In the genomic region with DNA sequence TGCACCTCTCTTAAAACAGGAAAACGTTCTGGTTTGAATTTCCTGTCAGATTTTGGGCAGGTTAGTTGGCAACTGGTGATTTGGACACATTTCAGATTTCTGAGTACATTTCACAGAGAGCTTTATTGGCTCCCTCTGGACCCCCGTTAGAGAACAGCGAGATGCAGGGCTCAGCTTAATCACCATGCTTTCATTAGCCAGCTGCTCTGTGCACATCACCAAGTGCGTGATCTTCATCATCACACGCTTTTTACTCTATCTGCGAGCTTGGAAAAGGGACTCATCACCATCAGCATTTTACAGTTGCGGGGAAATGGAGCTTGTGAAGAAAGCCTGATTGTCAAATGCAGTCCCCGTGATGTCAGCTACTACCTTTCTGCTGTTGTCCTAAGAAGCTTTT, we compare ENCODE assay signal across 11 cellular contexts.
A peak's percentile ranks its signal among the peaks of the same experiment; 100 is the strongest.
DNase-seq lines count a peak whose midpoint lies in the region; ATAC-seq and TF ChIP-seq lines count a peak whose summit lies in the region.
"Had no signal": no experiment of that assay in that cellular context is flagged by ENCODE, and none has a peak within 500 bp of the region (broad histone marks: within the 10 kb centered on the region; RNA-seq: fewer than 3 reads in every experiment).

No MANE protein-coding gene starts in this region.

- DNase-seq in NCI-H82 (lab: John Stamatoyannopoulos, UW) (peak; percentile 36), NCI-H82 treated with DMSO at 0.1 percent for 48 hours (lab: John Stamatoyannopoulos, UW; ENCODE audit: unreplicated experiment) (no peak), NCI-H1694 (lab: John Stamatoyannopoulos, UW) (peak; percentile 33), brain microvascular endothelial cell (no peak), sciatic nerve (ENCODE audit: low spot score) (no peak), erythroblast (lab: John Stamatoyannopoulos, UW) (no peak), SKM-1 (lab: John Stamatoyannopoulos, UW; ENCODE audit: unreplicated experiment) (no peak), mesenteric fat pad (ENCODE audit: low spot score) (no peak)
- DNase-seq: stimulated activated naive B cell treated with anti-CD40 and anti-IgM and Interleukin-4, amounts not matched to agents 10 μg/mL and 1 μg/mL and 100 μg/mL, for 72 hours had no signal

- TF ChIP-seq POLR2A in erythroblast (IDR thresholded peaks at IDR 0.05; ENCODE audit: low read length), result no peak

- in situ Hi-C loops in brain microvascular endothelial cell (cut with HindIII; ENCODE audit: low pct_ligation_motif_present, low sequenced_read_pairs), result no loop called here

- intact Hi-C loops in sciatic nerve (cut with DNase I), result no loop called here

- peak overlapping the region; percentile 96 for H3K27ac ChIP-seq in brain microvascular endothelial cell
- H3K27ac ChIP-seq: 22Rv1, KMS-11 had no signal

- no peaks in the 10 kb centered on the region for H3K27me3 ChIP-seq in brain microvascular endothelial cell (replicated peaks)

- ATAC-seq in sciatic nerve, result peak; percentile 54
- ATAC-seq: stimulated activated naive B cell treated with anti-CD40 and anti-IgM and Interleukin-4, amounts not matched to agents 10 μg/mL and 1 μg/mL and 100 μg/mL, for 72 hours had no signal

- TF ChIP-seq CTCF in brain microvascular endothelial cell (IDR thresholded peaks at IDR 0.05; ENCODE audit: low read depth, low read length, missing control alignments), result no peak

- H3K36me3 ChIP-seq in brain microvascular endothelial cell (replicated peaks), result no peaks in the 10 kb centered on the region

- no peak overlapping the region for H3K4me3 ChIP-seq in brain microvascular endothelial cell (ENCODE audit: low read depth, low read length)

Comparison
In these comparisons a context has a peak if more than half of its experiments do, and no peak if none do; other contexts are left out.
1. DNase-seq: peak in NCI-H82 (single experiment) and NCI-H1694 (single experiment); none in NCI-H82 treated with DMSO at 0.1 percent for 48 hours (single experiment), brain microvascular endothelial cell (single experiment), sciatic nerve (single experiment), erythroblast (0 of 2), SKM-1 (single experiment) and mesenteric fat pad (single experiment).